ENCODE assay signal across 1 cellular context in the genomic region with DNA sequence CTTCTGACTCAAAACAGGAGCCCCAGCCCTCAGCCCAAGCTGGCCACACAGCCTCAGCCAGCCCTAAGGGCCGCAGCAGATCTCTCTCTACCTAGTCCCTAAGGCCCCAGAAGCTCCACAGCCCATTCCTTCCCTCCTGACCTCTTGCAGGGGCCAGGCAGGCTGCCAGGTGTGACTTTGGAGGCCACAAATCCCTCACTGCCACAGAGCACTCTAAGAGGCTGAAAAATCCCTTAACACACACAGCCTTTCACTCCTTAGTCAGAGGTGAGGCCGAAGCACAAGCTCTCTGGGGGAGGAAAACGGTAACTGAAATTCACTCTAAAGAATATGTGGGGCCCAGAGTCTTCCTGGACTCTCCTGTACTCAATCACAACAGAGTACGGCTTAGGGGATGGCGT.
TF ChIP-seq lines count a peak whose summit lies in the region.

No MANE protein-coding gene starts in this region.

TF ChIP-seq in GM23338, 12 proteins besides CTCF, POLR2A, EP300 and RAD21:
- TF ChIP-seq CREB1 (CRISPR knock-in tag; IDR thresholded peaks at IDR 0.05; ENCODE audit: low read depth) (no peak), STAT1 (IDR thresholded peaks at IDR 0.05; ENCODE audit: unreplicated experiment) (no peak), EZH2phosphoT487 (IDR thresholded peaks at IDR 0.05; ENCODE audit: unreplicated experiment) (no peak), ZNF331 (CRISPR knock-in tag; IDR thresholded peaks at IDR 0.05; ENCODE audit: low read depth) (no peak), POLR2AphosphoS5 (IDR thresholded peaks at IDR 0.05; ENCODE audit: low read depth) (no peak), ZNF114 (CRISPR knock-in tag; IDR thresholded peaks at IDR 0.05) (no peak), NANOG (IDR thresholded peaks at IDR 0.05; ENCODE audit: borderline replicate concordance) (no peak)
- TF ChIP-seq, protein P1, sequence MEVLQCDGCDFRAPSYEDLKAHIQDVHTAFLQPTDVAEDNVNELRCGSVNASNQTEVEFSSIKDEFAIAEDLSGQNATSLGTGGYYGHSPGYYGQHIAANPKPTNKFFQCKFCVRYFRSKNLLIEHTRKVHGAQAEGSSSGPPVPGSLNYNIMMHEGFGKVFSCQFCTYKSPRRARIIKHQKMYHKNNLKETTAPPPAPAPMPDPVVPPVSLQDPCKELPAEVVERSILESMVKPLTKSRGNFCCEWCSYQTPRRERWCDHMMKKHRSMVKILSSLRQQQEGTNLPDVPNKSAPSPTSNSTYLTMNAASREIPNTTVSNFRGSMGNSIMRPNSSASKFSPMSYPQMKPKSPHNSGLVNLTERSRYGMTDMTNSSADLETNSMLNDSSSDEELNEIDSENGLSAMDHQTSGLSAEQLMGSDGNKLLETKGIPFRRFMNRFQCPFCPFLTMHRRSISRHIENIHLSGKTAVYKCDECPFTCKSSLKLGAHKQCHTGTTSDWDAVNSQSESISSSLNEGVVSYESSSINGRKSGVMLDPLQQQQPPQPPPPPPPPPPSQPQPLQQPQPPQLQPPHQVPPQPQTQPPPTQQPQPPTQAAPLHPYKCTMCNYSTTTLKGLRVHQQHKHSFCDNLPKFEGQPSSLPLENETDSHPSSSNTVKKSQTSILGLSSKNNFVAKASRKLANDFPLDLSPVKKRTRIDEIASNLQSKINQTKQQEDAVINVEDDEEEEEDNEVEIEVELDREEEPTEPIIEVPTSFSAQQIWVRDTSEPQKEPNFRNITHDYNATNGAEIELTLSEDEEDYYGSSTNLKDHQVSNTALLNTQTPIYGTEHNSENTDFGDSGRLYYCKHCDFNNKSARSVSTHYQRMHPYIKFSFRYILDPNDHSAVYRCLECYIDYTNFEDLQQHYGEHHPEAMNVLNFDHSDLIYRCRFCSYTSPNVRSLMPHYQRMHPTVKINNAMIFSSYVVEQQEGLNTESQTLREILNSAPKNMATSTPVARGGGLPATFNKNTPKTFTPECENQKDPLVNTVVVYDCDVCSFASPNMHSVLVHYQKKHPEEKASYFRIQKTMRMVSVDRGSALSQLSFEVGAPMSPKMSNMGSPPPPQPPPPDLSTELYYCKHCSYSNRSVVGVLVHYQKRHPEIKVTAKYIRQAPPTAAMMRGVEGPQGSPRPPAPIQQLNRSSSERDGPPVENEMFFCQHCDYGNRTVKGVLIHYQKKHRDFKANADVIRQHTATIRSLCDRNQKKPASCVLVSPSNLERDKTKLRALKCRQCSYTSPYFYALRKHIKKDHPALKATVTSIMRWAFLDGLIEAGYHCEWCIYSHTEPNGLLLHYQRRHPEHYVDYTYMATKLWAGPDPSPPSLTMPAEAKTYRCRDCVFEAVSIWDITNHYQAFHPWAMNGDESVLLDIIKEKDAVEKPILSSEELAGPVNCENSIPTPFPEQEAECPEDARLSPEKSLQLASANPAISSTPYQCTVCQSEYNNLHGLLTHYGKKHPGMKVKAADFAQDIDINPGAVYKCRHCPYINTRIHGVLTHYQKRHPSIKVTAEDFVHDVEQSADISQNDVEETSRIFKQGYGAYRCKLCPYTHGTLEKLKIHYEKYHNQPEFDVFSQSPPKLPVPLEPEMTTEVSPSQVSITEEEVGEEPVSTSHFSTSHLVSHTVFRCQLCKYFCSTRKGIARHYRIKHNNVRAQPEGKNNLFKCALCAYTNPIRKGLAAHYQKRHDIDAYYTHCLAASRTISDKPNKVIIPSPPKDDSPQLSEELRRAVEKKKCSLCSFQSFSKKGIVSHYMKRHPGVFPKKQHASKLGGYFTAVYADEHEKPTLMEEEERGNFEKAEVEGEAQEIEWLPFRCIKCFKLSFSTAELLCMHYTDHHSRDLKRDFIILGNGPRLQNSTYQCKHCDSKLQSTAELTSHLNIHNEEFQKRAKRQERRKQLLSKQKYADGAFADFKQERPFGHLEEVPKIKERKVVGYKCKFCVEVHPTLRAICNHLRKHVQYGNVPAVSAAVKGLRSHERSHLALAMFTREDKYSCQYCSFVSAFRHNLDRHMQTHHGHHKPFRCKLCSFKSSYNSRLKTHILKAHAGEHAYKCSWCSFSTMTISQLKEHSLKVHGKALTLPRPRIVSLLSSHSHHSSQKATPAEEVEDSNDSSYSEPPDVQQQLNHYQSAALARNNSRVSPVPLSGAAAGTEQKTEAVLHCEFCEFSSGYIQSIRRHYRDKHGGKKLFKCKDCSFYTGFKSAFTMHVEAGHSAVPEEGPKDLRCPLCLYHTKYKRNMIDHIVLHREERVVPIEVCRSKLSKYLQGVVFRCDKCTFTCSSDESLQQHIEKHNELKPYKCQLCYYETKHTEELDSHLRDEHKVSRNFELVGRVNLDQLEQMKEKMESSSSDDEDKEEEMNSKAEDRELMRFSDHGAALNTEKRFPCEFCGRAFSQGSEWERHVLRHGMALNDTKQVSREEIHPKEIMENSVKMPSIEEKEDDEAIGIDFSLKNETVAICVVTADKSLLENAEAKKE (CRISPR knock-in tag; IDR thresholded peaks at IDR 0.05) = no peak
- TF ChIP-seq, protein P2, sequence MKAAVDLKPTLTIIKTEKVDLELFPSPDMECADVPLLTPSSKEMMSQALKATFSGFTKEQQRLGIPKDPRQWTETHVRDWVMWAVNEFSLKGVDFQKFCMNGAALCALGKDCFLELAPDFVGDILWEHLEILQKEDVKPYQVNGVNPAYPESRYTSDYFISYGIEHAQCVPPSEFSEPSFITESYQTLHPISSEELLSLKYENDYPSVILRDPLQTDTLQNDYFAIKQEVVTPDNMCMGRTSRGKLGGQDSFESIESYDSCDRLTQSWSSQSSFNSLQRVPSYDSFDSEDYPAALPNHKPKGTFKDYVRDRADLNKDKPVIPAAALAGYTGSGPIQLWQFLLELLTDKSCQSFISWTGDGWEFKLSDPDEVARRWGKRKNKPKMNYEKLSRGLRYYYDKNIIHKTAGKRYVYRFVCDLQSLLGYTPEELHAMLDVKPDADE (IDR thresholded peaks at IDR 0.05) = no peak
- TF ChIP-seq, protein P3, sequence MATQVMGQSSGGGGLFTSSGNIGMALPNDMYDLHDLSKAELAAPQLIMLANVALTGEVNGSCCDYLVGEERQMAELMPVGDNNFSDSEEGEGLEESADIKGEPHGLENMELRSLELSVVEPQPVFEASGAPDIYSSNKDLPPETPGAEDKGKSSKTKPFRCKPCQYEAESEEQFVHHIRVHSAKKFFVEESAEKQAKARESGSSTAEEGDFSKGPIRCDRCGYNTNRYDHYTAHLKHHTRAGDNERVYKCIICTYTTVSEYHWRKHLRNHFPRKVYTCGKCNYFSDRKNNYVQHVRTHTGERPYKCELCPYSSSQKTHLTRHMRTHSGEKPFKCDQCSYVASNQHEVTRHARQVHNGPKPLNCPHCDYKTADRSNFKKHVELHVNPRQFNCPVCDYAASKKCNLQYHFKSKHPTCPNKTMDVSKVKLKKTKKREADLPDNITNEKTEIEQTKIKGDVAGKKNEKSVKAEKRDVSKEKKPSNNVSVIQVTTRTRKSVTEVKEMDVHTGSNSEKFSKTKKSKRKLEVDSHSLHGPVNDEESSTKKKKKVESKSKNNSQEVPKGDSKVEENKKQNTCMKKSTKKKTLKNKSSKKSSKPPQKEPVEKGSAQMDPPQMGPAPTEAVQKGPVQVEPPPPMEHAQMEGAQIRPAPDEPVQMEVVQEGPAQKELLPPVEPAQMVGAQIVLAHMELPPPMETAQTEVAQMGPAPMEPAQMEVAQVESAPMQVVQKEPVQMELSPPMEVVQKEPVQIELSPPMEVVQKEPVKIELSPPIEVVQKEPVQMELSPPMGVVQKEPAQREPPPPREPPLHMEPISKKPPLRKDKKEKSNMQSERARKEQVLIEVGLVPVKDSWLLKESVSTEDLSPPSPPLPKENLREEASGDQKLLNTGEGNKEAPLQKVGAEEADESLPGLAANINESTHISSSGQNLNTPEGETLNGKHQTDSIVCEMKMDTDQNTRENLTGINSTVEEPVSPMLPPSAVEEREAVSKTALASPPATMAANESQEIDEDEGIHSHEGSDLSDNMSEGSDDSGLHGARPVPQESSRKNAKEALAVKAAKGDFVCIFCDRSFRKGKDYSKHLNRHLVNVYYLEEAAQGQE (IDR thresholded peaks at IDR 0.05; ENCODE audit: unreplicated experiment) = no peak
